8 cellular contexts compared by ENCODE assay signal in genomic region chr3:138593488-138594149, GRCh38. TPM values are rescaled to one million over a fixed set of nuclear protein-coding genes. Genes with fewer than 3 reads are reported as not detected.
DNase-seq lines count a peak whose midpoint lies in the region; ATAC-seq and TF ChIP-seq lines count a peak whose summit lies in the region.

No MANE protein-coding gene starts in this region.

- H2AFZ ChIP-seq in fibroblast of lung (ENCODE audit: low read length), result peak overlapping the region; percentile 95

- H4K20me1 ChIP-seq in fibroblast of lung (ENCODE audit: control insufficient read depth, extremely low read depth, insufficient read depth, low read length), result no peaks in the 10 kb centered on the region

- H3K9me3 ChIP-seq in fibroblast of lung (ENCODE audit: control insufficient read depth, insufficient read depth, low read depth, low read length), result no peaks in the 10 kb centered on the region

- ATAC-seq in GM18511 (IDR thresholded peaks at IDR 0.05; ENCODE audit: unreplicated experiment), result no peak
- ATAC-seq in HG03045 (IDR thresholded peaks at IDR 0.05; ENCODE audit: unreplicated experiment), result no peak

- peak; percentile 8 for DNase-seq in ELR (ENCODE audit: low read depth)
- DNase-seq in SK-N-DZ (ENCODE audit: low spot score), result peak; percentile 10
- no peak for DNase-seq in fibroblast of lung (ENCODE audit: low read depth in 2 of 2)
- peak; percentile 21 for DNase-seq in progenitor cell of endocrine pancreas (ENCODE audit: low spot score, unreplicated experiment)
- DNase-seq in inferior parietal cortex (ENCODE audit: extremely low spot score), result no peak
- no peak for DNase-seq in cortex of kidney (lab: John Stamatoyannopoulos, UW)

- H3K9ac ChIP-seq in fibroblast of lung (ENCODE audit: insufficient read depth, low read length), result peak overlapping the region; percentile 74

- H3K4me1 ChIP-seq in fibroblast of lung (ENCODE audit: control insufficient read depth, extremely low read depth, insufficient read depth, low read length), result peaks cover 4% of the 10 kb centered on the region

- peaks cover 9% of the 10 kb centered on the region for H3K4me1 Mint-ChIP-seq in progenitor cell of endocrine pancreas (ENCODE audit: low read depth)

- no peaks in the 10 kb centered on the region for H3K27me3 Mint-ChIP-seq in progenitor cell of endocrine pancreas

- H3K36me3 Mint-ChIP-seq in progenitor cell of endocrine pancreas (ENCODE audit: insufficient read depth), result peaks cover 3% of the 10 kb centered on the region

- H3K27me3 ChIP-seq in fibroblast of lung (ENCODE audit: control insufficient read depth, insufficient read depth, low read length), result no peaks in the 10 kb centered on the region

- no peaks in the 10 kb centered on the region for H3K9me3 Mint-ChIP-seq in progenitor cell of endocrine pancreas (ENCODE audit: low read depth)

- peak overlapping the region; percentile 99 for H3K27ac Mint-ChIP-seq in progenitor cell of endocrine pancreas

- H3K79me2 ChIP-seq in fibroblast of lung (ENCODE audit: control insufficient read depth, insufficient read depth, low read length), result no peaks in the 10 kb centered on the region

- peak overlapping the region; percentile 57 to 97 (median 90) for H3K4me3 ChIP-seq in fibroblast of lung (replicated peaks in 1 of 4; ENCODE audit: control extremely low read depth in 1 of 4, insufficient read depth in 1 of 4, low read depth in 3 of 4, low read length in 4 of 4)

- TF ChIP-seq CTCF in fibroblast of lung (conservative IDR thresholded peaks at IDR 0.05 in 1 of 2, IDR thresholded peaks at IDR 0.05 in 1 of 2; ENCODE audit: low read depth in 1 of 2, low read length in 2 of 2) (no peak), progenitor cell of endocrine pancreas (IDR thresholded peaks at IDR 0.05; ENCODE audit: unreplicated experiment) (no peak)

- no peaks in the 10 kb centered on the region for H3K36me3 ChIP-seq in fibroblast of lung (ENCODE audit: control insufficient read depth, insufficient read depth, low read length)

- H3K27ac ChIP-seq in fibroblast of lung (ENCODE audit: insufficient read depth, low read length), result peak overlapping the region; percentile 63

- peak overlapping the region; percentile 59 for H3K4me2 ChIP-seq in fibroblast of lung (ENCODE audit: extremely low read depth, insufficient read depth, low read length)

- H3K4me3 Mint-ChIP-seq in progenitor cell of endocrine pancreas (ENCODE audit: low read depth), result peak overlapping the region; percentile 96

RNA-seq across cellular contexts. Expression of gene CEP70, which starts 0.4 kb away (rescaled TPM):
- 29.6 and 31.7 TPM in 2 replicates for polyA plus RNA-seq in SK-N-DZ (2014; cell fraction: cytosol; rRNA removed)
- polyA plus RNA-seq in SK-N-DZ (2014; cell fraction: nucleus; rRNA removed), result 44.9 TPM in 2 replicates
- 32.4 and 47.9 TPM in 2 replicates for total RNA-seq in fibroblast of lung
- 11.0 and 12.3 TPM in 2 replicates for polyA plus RNA-seq in fibroblast of lung
- polyA plus RNA-seq in fibroblast of lung (2012), result 12.4 and 12.6 TPM in 2 replicates
- polyA minus RNA-seq in fibroblast of lung (ENCODE audit: low replicate concordance), result 2.0 TPM in 1 of 2 replicates, not detected in the other
- total RNA-seq in progenitor cell of endocrine pancreas, result 55.7 and 61.9 TPM in 2 replicates

RNA-seq across cellular contexts. Expression of gene FAIM, which starts 15.0 kb away (rescaled TPM):
- 29.3 and 32.8 TPM in 2 replicates for polyA plus RNA-seq in SK-N-DZ (2014; cell fraction: cytosol; rRNA removed)
- polyA plus RNA-seq in SK-N-DZ (2014; cell fraction: nucleus; rRNA removed), result 18.1 and 26.5 TPM in 2 replicates
- total RNA-seq in fibroblast of lung (7.4 and 9.4 TPM in 2 replicates), progenitor cell of endocrine pancreas (24.1 and 24.6 TPM in 2 replicates)
- 10.5 and 11.7 TPM in 2 replicates for polyA plus RNA-seq in fibroblast of lung
- polyA plus RNA-seq in fibroblast of lung (2012), result 14.9 and 15.7 TPM in 2 replicates
- 2.9 TPM in 1 of 2 replicates, not detected in the other for polyA minus RNA-seq in fibroblast of lung (ENCODE audit: low replicate concordance)

Comparison
In these comparisons a context has a peak if more than half of its experiments do, and no peak if none do; other contexts are left out.
1. DNase-seq: peak in ELR (single experiment), SK-N-DZ (single experiment) and progenitor cell of endocrine pancreas (single experiment); none in fibroblast of lung (0 of 2), inferior parietal cortex (single experiment) and cortex of kidney (single experiment).